Comparison of ENCODE assay signal across 9 cellular contexts in genomic region chrX:68731254-68731653, GRCh38.
"Had no signal": no experiment of that assay in that cellular context is flagged by ENCODE, and none has a peak within 500 bp of the region (broad histone marks: within the 10 kb centered on the region; RNA-seq: fewer than 3 reads in every experiment).

No MANE protein-coding gene starts in this region.

- H3K4me1 Mint-ChIP-seq: GM23338 had no signal

- H3K4me3 ChIP-seq: GM23338, HAP-1, K562 had no signal

- H3K9me3 Mint-ChIP-seq: HFFc6 had no signal

- FAIRE-seq: H1, HTR-8/SVneo, K562 had no signal

- H3K4me2 ChIP-seq: GM23338 had no signal

- H3K9me3 ChIP-seq: HAP-1 had no signal

- H3K36me3 ChIP-seq: HAP-1 had no signal

- H3K4me3 Mint-ChIP-seq: GM23338, HFFc6 had no signal

- H3K4me1 ChIP-seq: HAP-1 had no signal

- ATAC-seq: GM23338, K562 had no signal

- H3K27ac Mint-ChIP-seq: GM23338, HFFc6 had no signal

- DNase-seq: H7, HFFc6, IMR-90, KG1 had no signal
